In the genomic region with DNA sequence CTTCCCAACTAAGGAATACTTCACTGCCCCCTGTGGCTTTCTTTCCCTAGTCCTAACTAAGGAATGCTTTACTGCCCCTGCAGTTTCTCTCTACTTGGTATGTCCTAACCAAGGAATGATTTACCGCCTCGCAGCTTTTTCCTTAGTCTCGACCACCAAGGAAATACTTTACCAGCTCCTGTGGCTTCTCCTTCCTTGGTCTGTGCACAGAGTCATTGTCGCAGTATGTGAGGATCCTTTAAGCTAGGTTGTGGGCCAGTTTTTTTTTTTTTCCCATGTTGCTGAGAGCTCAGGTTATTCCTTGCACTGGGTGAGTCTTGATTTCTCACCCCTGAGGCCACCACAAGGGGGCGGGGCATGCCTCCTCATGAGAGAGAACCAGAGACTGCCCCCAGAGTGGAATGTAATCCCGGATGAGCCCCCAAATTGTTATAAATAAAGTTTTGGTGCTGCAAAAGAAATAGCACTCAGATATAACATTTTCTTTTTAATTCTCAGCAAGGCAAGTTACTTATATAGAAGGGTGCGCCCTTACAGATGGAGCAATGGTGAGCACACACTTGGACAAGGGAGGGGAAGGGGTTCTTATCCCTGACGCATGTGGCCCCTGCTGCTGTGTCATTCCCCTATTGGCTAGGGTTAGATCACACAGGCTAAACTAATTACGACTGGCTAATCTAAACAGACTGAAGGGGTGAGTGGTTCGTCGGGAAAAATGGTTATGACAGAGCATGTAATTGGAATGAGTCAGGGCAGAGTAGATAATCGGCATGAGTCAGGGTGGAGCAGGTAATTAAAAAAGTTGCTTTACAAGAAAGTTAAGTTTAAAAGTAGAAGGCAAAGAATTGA, we compare ENCODE assay signal across 11 cellular contexts. TPM values are rescaled to one million over a fixed set of nuclear protein-coding genes. Genes with fewer than 3 reads are reported as not detected.
DNase-seq lines count a peak whose midpoint lies in the region; ATAC-seq and TF ChIP-seq lines count a peak whose summit lies in the region.
"Had no signal": no experiment of that assay in that cellular context is flagged by ENCODE, and none has a peak within 500 bp of the region (broad histone marks: within the 10 kb centered on the region; RNA-seq: fewer than 3 reads in every experiment).

No MANE protein-coding gene starts in this region.

- no peaks in the 10 kb centered on the region for H3K36me3 ChIP-seq in mammary epithelial cell (ENCODE audit: insufficient read depth, low read length)

- TF ChIP-seq CTCF in mammary epithelial cell (conservative IDR thresholded peaks at IDR 0.05 in 1 of 2, IDR thresholded peaks at IDR 0.05 in 1 of 2; ENCODE audit: extremely low read depth in 1 of 2, insufficient read depth in 1 of 2, low read depth in 1 of 2, low read length in 2 of 2): peak in 1 of 2 donors; percentile 34

- no peak overlapping the region for H3K4me3 Mint-ChIP-seq in activated CD4-positive, alpha-beta T cell treated with anti-CD3 and anti-CD28 coated beads for 36 hours
- no peak overlapping the region for H3K4me3 Mint-ChIP-seq in activated T-helper 17 cell treated with anti-CD3 and anti-CD28 coated beads, Interleukin-2, amount 50 U/mL, for 72 hours
- H3K4me3 Mint-ChIP-seq: CD8-positive, alpha-beta memory T cell; stimulated activated naive CD8-positive, alpha-beta T cell treated with anti-CD3 and anti-CD28 coated beads, Interleukin-15, Interleukin-2, amounts not matched to agents 100 ng/mL and 50 ng/mL, for 24 hours; T-helper 17 cell had no signal

- CTCF ChIA-PET in activated CD4-positive, alpha-beta T cell treated with anti-CD3 and anti-CD28 coated beads for 36 hours (lab: Charles Lee): interaction anchor here (0.9 kb wide), 1 partner anchor 23 kb away, joined by 3 read pairs; no protein-coding TSS in a partner anchor
- CTCF ChIA-PET in mammary epithelial cell (lab: Charles Lee; ENCODE audit: low non-redundant PET): interaction anchor here (0.6 to 1.1 kb wide), 3 partner anchors 9 to 55 kb away, joined by 3 to 5 read pairs (median 4); no protein-coding TSS in a partner anchor

- no peaks in the 10 kb centered on the region for H3K9me3 ChIP-seq in mammary epithelial cell (replicated peaks; ENCODE audit: insufficient read depth, low read length)

- H3K4me1 ChIP-seq in mammary epithelial cell (ENCODE audit: insufficient read depth, low read length): no peaks in the 10 kb centered on the region

- no peak overlapping the region for H3K9ac ChIP-seq in mammary epithelial cell (ENCODE audit: insufficient read depth, low read length)

- H2AFZ ChIP-seq in mammary epithelial cell (ENCODE audit: low read depth, low read length): no peak overlapping the region

- in situ Hi-C loops in mammary epithelial cell (cut with MboI; ENCODE audit: low sequenced_read_pairs in 2 of 2): no loop called here

- no peak overlapping the region for H3K4me3 ChIP-seq in mammary epithelial cell (replicated peaks in 1 of 3; ENCODE audit: insufficient read depth in 1 of 3, low read depth in 2 of 3, low read length in 3 of 3)

- H3K36me3 Mint-ChIP-seq in activated CD4-positive, alpha-beta T cell treated with anti-CD3 and anti-CD28 coated beads for 36 hours (ENCODE audit: low read depth): peaks cover 5% of the 10 kb centered on the region
- no peaks in the 10 kb centered on the region for H3K36me3 Mint-ChIP-seq in activated T-helper 17 cell treated with anti-CD3 and anti-CD28 coated beads, Interleukin-2, amount 50 U/mL, for 72 hours (ENCODE audit: low read depth)

- H3K27me3 Mint-ChIP-seq in activated CD4-positive, alpha-beta T cell treated with anti-CD3 and anti-CD28 coated beads for 36 hours: no peaks in the 10 kb centered on the region
- H3K27me3 Mint-ChIP-seq in activated T-helper 17 cell treated with anti-CD3 and anti-CD28 coated beads, Interleukin-2, amount 50 U/mL, for 72 hours: peaks cover 8% of the 10 kb centered on the region
- H3K27me3 Mint-ChIP-seq: T-helper 17 cell had no signal

- no peak overlapping the region for H3K27ac ChIP-seq in mammary epithelial cell (ENCODE audit: insufficient read depth, low read depth, low read length)

- H3K27ac Mint-ChIP-seq in activated CD4-positive, alpha-beta T cell treated with anti-CD3 and anti-CD28 coated beads for 36 hours: no peak overlapping the region
- H3K27ac Mint-ChIP-seq in activated T-helper 17 cell treated with anti-CD3 and anti-CD28 coated beads, Interleukin-2, amount 50 U/mL, for 72 hours: no peak overlapping the region
- H3K27ac Mint-ChIP-seq: stimulated activated naive CD8-positive, alpha-beta T cell treated with anti-CD3 and anti-CD28 coated beads, Interleukin-15, Interleukin-2, amounts not matched to agents 100 ng/mL and 50 ng/mL, for 24 hours; T-helper 17 cell had no signal

- H4K20me1 ChIP-seq in mammary epithelial cell (ENCODE audit: insufficient read depth, low read length): no peaks in the 10 kb centered on the region

- POLR2A ChIA-PET in activated CD4-positive, alpha-beta T cell treated with anti-CD3 and anti-CD28 coated beads for 36 hours (lab: Charles Lee): no interaction called here

- no peaks in the 10 kb centered on the region for H3K4me1 Mint-ChIP-seq in activated CD4-positive, alpha-beta T cell treated with anti-CD3 and anti-CD28 coated beads for 36 hours
- H3K4me1 Mint-ChIP-seq in activated T-helper 17 cell treated with anti-CD3 and anti-CD28 coated beads, Interleukin-2, amount 50 U/mL, for 72 hours: no peaks in the 10 kb centered on the region
- H3K4me1 Mint-ChIP-seq: CD8-positive, alpha-beta memory T cell; T-helper 17 cell had no signal

- BruUV-seq in mammary epithelial cell (replicated peaks; lab: Mats Ljungman, UMichigan): TSS peak; percentile 65

- H3K79me2 ChIP-seq in mammary epithelial cell (ENCODE audit: insufficient read depth, low read length): no peaks in the 10 kb centered on the region

- intact Hi-C loops in activated CD4-positive, alpha-beta T cell treated with anti-CD3 and anti-CD28 coated beads for 36 hours (cut with DNase I, micrococcal nuclease): no loop called here
- intact Hi-C loops in mammary epithelial cell (cut with micrococcal nuclease): loop anchor here (1.0 to 2.0 kb wide), 2 partner anchors 64 to 172 kb away; no protein-coding TSS in a partner anchor

- dilution Hi-C loops in mammary epithelial cell (cut with HindIII; ENCODE audit: low sequenced_read_pairs): no loop called here

- 58% methylated on average over 12 of the region's 12 CpGs for WGBS in mammary epithelial cell (ENCODE audit: low coverage, missing lambda C conversion rate)

- H3K4me2 ChIP-seq in mammary epithelial cell (ENCODE audit: insufficient read depth, low read depth, low read length): no peak overlapping the region

- no peak for ATAC-seq in activated CD4-positive, alpha-beta T cell treated with anti-CD3 and anti-CD28 coated beads for 36 hours
- ATAC-seq in HG03135 (IDR thresholded peaks at IDR 0.05; ENCODE audit: unreplicated experiment): no peak
- no peak for ATAC-seq in activated T-helper 17 cell treated with anti-CD3 and anti-CD28 coated beads, Interleukin-2, amount 50 U/mL, for 72 hours (replicated peaks)
- ATAC-seq: T-helper 17 cell had no signal

- no peaks in the 10 kb centered on the region for H3K27me3 ChIP-seq in mammary epithelial cell (ENCODE audit: insufficient read depth, low read length)

- H3K9me3 Mint-ChIP-seq in activated CD4-positive, alpha-beta T cell treated with anti-CD3 and anti-CD28 coated beads for 36 hours (ENCODE audit: low read depth): peaks cover 14% of the 10 kb centered on the region
- peaks cover 18% of the 10 kb centered on the region for H3K9me3 Mint-ChIP-seq in activated T-helper 17 cell treated with anti-CD3 and anti-CD28 coated beads, Interleukin-2, amount 50 U/mL, for 72 hours

- DNase-seq in activated CD4-positive, alpha-beta T cell treated with anti-CD3 and anti-CD28 coated beads for 36 hours: peak; percentile 37
- DNase-seq in activated CD4-positive, alpha-beta T cell treated with anti-CD3 and anti-CD28 coated beads for 1 hour: no peak
- DNase-seq in MV-4-11 (lab: John Stamatoyannopoulos, UW): peak; percentile 24
- DNase-seq in mammary epithelial cell: peak; percentile 71
- peak; percentile 31 for DNase-seq in stimulated activated CD8-positive, alpha-beta memory T cell treated with anti-CD3 and anti-CD28 coated beads, Interleukin-4, amount 100 ng/mL, for 48 hours
- no peak for DNase-seq in iPS-NIHi11 (ENCODE audit: low spot score)
- DNase-seq: T-helper 17 cell had no signal

RNA-seq across cellular contexts. Expression of a gene that starts 27.0 kb away (rescaled TPM):
- 100 to 1,000 TPM; 157 to 186 TPM for total RNA-seq in activated CD4-positive, alpha-beta T cell treated with anti-CD3 and anti-CD28 coated beads for 36 hours
- 10 to 100 TPM; 31.5 to 99.0 TPM for total RNA-seq in mammary epithelial cell
- polyA plus RNA-seq in mammary epithelial cell: 193 TPM
- polyA minus RNA-seq in mammary epithelial cell: 111 TPM
- 100 to 1,000 TPM; 149 to 229 TPM for total RNA-seq in activated T-helper 17 cell treated with anti-CD3 and anti-CD28 coated beads, Interleukin-2, amount 50 U/mL, for 72 hours

RNA-seq across cellular contexts. Expression of a gene that starts 58.9 kb away (rescaled TPM):
- under 1 TPM; 0.16 to 0.58 TPM for total RNA-seq in activated CD4-positive, alpha-beta T cell treated with anti-CD3 and anti-CD28 coated beads for 36 hours
- under 1 TPM in 1 of 2 donors, not detected in 1; 0.50 TPM for total RNA-seq in mammary epithelial cell
- polyA plus RNA-seq in mammary epithelial cell: not detected
- not detected for polyA minus RNA-seq in mammary epithelial cell
- 1 to 10 TPM in 1 of 2 donors, under 1 TPM in 1; 0.82 to 3.4 TPM for total RNA-seq in activated T-helper 17 cell treated with anti-CD3 and anti-CD28 coated beads, Interleukin-2, amount 50 U/mL, for 72 hours
- polyA plus RNA-seq: CD8-positive, alpha-beta memory T cell had no signal

Comparison
In these comparisons a context has a peak if more than half of its experiments do, and no peak if none do; other contexts are left out.
1. DNase-seq: peak in activated CD4-positive, alpha-beta T cell treated with anti-CD3 and anti-CD28 coated beads for 36 hours (single experiment), MV-4-11 (single experiment), mammary epithelial cell (single experiment) and stimulated activated CD8-positive, alpha-beta memory T cell treated with anti-CD3 and anti-CD28 coated beads, Interleukin-4, amount 100 ng/mL, for 48 hours (single experiment); none in activated CD4-positive, alpha-beta T cell treated with anti-CD3 and anti-CD28 coated beads for 1 hour (single experiment) and iPS-NIHi11 (single experiment).